ENCODE assay signal across 11 cellular contexts in genomic region chr1:65526049-65526556, GRCh38.
DNase-seq lines count a peak whose midpoint lies in the region; ATAC-seq, FAIRE-seq and TF ChIP-seq lines count a peak whose summit lies in the region.
"Had no signal": no experiment of that assay in that cellular context is flagged by ENCODE, and none has a peak within 500 bp of the region (broad histone marks: within the 10 kb centered on the region; RNA-seq: fewer than 3 reads in every experiment).

No MANE protein-coding gene starts in this region.

- peaks cover 40% of the 10 kb centered on the region for H3K27me3 ChIP-seq in H7 (ENCODE audit: control insufficient read depth, insufficient read depth, low read length)
- no peaks in the 10 kb centered on the region for H3K27me3 ChIP-seq in K562 (ENCODE audit: control insufficient read depth in 2 of 2, insufficient read depth in 2 of 2, low read length in 2 of 2)
- peaks cover 38 to 54% of the 10 kb centered on the region in 2 donors for H3K27me3 ChIP-seq in left lung
- no peaks in the 10 kb centered on the region for H3K27me3 ChIP-seq in skeletal muscle satellite cell (ENCODE audit: control insufficient read depth, insufficient read depth, low read length)

- TF ChIP-seq RAD21 in K562 (CRISPR knock-in tag; conservative IDR thresholded peaks at IDR 0.05 in 1 of 2, IDR thresholded peaks at IDR 0.05 in 1 of 2) = no peak

- CTCF ChIA-PET in K562 (lab: Yijun Ruan, JAX; ENCODE audit: low intra/inter-chr PET ratio) = no interaction called here

- peak overlapping the region; percentile 83; the same call in 1 of the 2 replicates for H2AFZ ChIP-seq in K562 (ENCODE audit: low read depth, low read length)

- in situ Hi-C loops in K562 (cut with MboI) = no loop called here

- POLR2A ChIA-PET in K562 (lab: Yijun Ruan, JAX) = interaction anchor here (1.5 kb wide), 1 partner anchor 16 kb away, joined by 3 read pairs; no protein-coding TSS in a partner anchor

- BruUV-seq in K562 (replicated peaks; lab: Mats Ljungman, UMichigan) = no TSS peak

- H3K27ac ChIP-seq in K562 (ENCODE audit: extremely low read depth, low read depth, low read length) (peak overlapping the region; percentile 73), left lung (peak overlapping the region; percentile 2 to 63)

- TF ChIP-seq POLR2A in K562 (conservative IDR thresholded peaks at IDR 0.05) = no peak

- H3K36me3 ChIP-seq in H7 (replicated peaks; ENCODE audit: control insufficient read depth, insufficient read depth, low read length) = no peaks in the 10 kb centered on the region
- H3K36me3 ChIP-seq in K562 (ENCODE audit: control insufficient read depth, insufficient read depth, low read length) = peaks cover 12% of the 10 kb centered on the region; the same call in 1 of the 3 replicates
- no peaks in the 10 kb centered on the region for H3K36me3 ChIP-seq in left lung
- H3K36me3 ChIP-seq in skeletal muscle satellite cell (ENCODE audit: insufficient read depth, low read length) = no peaks in the 10 kb centered on the region

- H3K79me2 ChIP-seq in K562 (ENCODE audit: control insufficient read depth, insufficient read depth, low read length) = peaks cover 55% of the 10 kb centered on the region

- H4K20me1 ChIP-seq in K562 (replicated peaks; ENCODE audit: control insufficient read depth, insufficient read depth, low read length) = no peaks in the 10 kb centered on the region

- peak; percentile 32 for FAIRE-seq in K562 (lab: Jason Lieb, UNC)

- peak overlapping the region; percentile 56 for H3K4me3 ChIP-seq in H7 (ENCODE audit: insufficient read depth, low read depth, low read length)
- H3K4me3 ChIP-seq in K562 = peak overlapping the region; percentile 82
- H3K4me3 ChIP-seq in left lung = peak overlapping the region; percentile 28 to 38
- H3K4me3 ChIP-seq in skeletal muscle satellite cell (ENCODE audit: low read length) = peak overlapping the region; percentile 78

- peak; percentile 43 for ATAC-seq in K562
- no peak for ATAC-seq in left lung
- ATAC-seq in GM19324 (IDR thresholded peaks at IDR 0.05; ENCODE audit: low FRiP score, unreplicated experiment) = no peak
- no peak for ATAC-seq in HG02884 (IDR thresholded peaks at IDR 0.05; ENCODE audit: unreplicated experiment)
- ATAC-seq in activated CD4-positive, CD25-positive, alpha-beta regulatory T cell treated with anti-CD3 and anti-CD28 coated beads, Interleukin-2, amount 50 U/mL, for 24 hours = no peak
- ATAC-seq in HG02885 (IDR thresholded peaks at IDR 0.05; ENCODE audit: poor library complexity, unreplicated experiment) = no peak

- intact Hi-C loops in K562 (cut with micrococcal nuclease) = loop anchor here (2.0 to 5.0 kb wide), 3 partner anchors 45 to 295 kb away; no protein-coding TSS in a partner anchor
- intact Hi-C loops in left lung (cut with DNase I) = no loop called here

- no peak for DNase-seq in H7
- DNase-seq in K562 (ENCODE audit: extremely low read depth in 1 of 4, low spot score in 3 of 4) = peak in 2 of 4 experiments; percentile 28 to 38
- no peak for DNase-seq in left lung
- DNase-seq: activated naive CD4-positive, alpha-beta T cell treated with anti-CD3 and anti-CD28 coated beads for 36 hours; NCI-H748 treated with DMSO at 0.1 percent for 48 hours; occipital lobe had no signal

- TF ChIP-seq EP300 in K562 (IDR thresholded peaks at IDR 0.05; ENCODE audit: low read length) = no peak

- H3K9ac ChIP-seq in K562 (ENCODE audit: insufficient read depth in 1 of 2, low read depth in 2 of 2, low read length in 2 of 2) = peak overlapping the region; percentile 83 to 96
- H3K9ac ChIP-seq in skeletal muscle satellite cell (ENCODE audit: low read depth, low read length) = peak overlapping the region; percentile 62

- H3K9me3 ChIP-seq in K562 (replicated peaks; ENCODE audit: control insufficient read depth, insufficient read depth, low read depth, low read length) (no peaks in the 10 kb centered on the region), left lung (no peaks in the 10 kb centered on the region), skeletal muscle satellite cell (replicated peaks; ENCODE audit: low read length) (no peaks in the 10 kb centered on the region)

- H3K4me2 ChIP-seq in K562 (ENCODE audit: insufficient read depth, low read length) (peak overlapping the region; percentile 84), skeletal muscle satellite cell (ENCODE audit: low read length) (peak overlapping the region; percentile 91)

- WGBS in K562 (ENCODE audit: insufficient coverage, low coverage, missing lambda C conversion rate) = 0% methylated on average over 10 of the region's 10 CpGs

- H3K9me1 ChIP-seq in K562 (ENCODE audit: control insufficient read depth, insufficient read depth, low read length) = no peaks in the 10 kb centered on the region

- TF ChIP-seq CTCF in K562 (IDR thresholded peaks at IDR 0.05 in 2 of 3, conservative IDR thresholded peaks at IDR 0.05 in 1 of 3; ENCODE audit: insufficient read depth in 2 of 3, low read depth in 1 of 3, low read length in 3 of 3) (no peak), left lung (IDR thresholded peaks at IDR 0.05) (no peak)

- H3K4me1 ChIP-seq in K562 (replicated peaks in 1 of 2; ENCODE audit: control insufficient read depth in 2 of 2, insufficient read depth in 2 of 2, low read length in 2 of 2) (peaks cover 10% of the 10 kb centered on the region in 2 experiments; a peak in 4 of 5 replicates), left lung (peaks cover 0 to 10% of the 10 kb centered on the region in 2 donors), skeletal muscle satellite cell (ENCODE audit: control insufficient read depth, insufficient read depth, low read length) (peaks cover 16% of the 10 kb centered on the region)

TF ChIP-seq in K562, 482 proteins besides CTCF, POLR2A, EP300 and RAD21 (continues in another document):
- peak; percentile 14; the same call in 1 of the 2 replicates for TF ChIP-seq HDAC2 (IDR thresholded peaks at IDR 0.05)
- no peak for TF ChIP-seq ZFP36 (IDR thresholded peaks at IDR 0.05; ENCODE audit: low read depth, low read length, partially characterized antibody)
- TF ChIP-seq ZNF766 (CRISPR knock-in tag; conservative IDR thresholded peaks at IDR 0.05) = no peak
- no peak for TF ChIP-seq ZBTB12 (CRISPR knock-in tag; IDR thresholded peaks at IDR 0.05)
- TF ChIP-seq, protein P1, sequence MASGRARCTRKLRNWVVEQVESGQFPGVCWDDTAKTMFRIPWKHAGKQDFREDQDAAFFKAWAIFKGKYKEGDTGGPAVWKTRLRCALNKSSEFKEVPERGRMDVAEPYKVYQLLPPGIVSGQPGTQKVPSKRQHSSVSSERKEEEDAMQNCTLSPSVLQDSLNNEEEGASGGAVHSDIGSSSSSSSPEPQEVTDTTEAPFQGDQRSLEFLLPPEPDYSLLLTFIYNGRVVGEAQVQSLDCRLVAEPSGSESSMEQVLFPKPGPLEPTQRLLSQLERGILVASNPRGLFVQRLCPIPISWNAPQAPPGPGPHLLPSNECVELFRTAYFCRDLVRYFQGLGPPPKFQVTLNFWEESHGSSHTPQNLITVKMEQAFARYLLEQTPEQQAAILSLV (tag; IDR thresholded peaks at IDR 0.05) = no peak
- TF ChIP-seq ZNF592 (IDR thresholded peaks at IDR 0.05) = no peak
- no peak for TF ChIP-seq ZBTB1 (CRISPR knock-in tag; IDR thresholded peaks at IDR 0.05; ENCODE audit: borderline replicate concordance, low read depth)
- TF ChIP-seq, protein P2, sequence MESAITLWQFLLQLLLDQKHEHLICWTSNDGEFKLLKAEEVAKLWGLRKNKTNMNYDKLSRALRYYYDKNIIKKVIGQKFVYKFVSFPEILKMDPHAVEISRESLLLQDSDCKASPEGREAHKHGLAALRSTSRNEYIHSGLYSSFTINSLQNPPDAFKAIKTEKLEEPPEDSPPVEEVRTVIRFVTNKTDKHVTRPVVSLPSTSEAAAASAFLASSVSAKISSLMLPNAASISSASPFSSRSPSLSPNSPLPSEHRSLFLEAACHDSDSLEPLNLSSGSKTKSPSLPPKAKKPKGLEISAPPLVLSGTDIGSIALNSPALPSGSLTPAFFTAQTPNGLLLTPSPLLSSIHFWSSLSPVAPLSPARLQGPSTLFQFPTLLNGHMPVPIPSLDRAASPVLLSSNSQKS (CRISPR knock-in tag; IDR thresholded peaks at IDR 0.05) = no peak
- TF ChIP-seq HDGF (IDR thresholded peaks at IDR 0.05) = no peak
